ENCODE assay signal across 1 cellular context in the genomic region with DNA sequence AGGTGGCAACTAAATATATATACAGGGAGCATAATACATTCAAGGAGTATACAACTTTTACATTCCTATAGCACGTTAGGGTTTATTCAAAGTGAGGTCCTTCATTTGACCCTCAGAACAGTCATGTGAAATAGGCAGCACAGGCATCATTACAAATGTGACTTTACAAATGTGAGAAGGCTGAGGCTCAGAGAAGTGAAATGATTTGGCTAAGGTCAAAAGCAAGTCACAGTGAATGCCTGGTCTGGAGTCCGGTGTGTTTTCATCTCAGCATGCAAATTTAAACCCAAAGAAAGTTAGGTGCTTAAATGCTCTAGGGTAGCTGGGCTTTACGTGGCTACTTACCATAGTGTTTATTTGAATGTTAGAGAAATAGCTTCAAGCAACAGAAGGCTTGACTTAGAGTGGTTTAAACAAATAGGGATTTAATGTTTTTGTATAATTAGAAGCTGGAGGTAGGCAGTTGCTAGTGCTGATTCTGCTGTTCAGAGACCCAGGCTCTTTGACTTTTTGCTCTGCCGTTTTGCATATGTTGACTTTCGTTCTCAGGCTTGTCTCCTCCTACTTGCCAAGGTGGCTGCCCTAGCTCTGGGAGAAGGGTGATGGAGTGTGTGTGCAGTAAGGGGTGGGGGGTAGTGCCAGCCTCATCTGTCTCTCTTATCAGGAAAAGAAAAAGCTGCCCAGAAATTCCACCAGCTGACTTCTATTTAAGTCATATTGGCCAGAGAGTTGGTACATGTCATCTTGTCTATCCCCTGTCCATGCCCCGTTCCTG.
TF ChIP-seq lines count a peak whose summit lies in the region.

No MANE protein-coding gene starts in this region.

TF ChIP-seq in IMR-90, 13 proteins besides CTCF, POLR2A, EP300 and RAD21 (continued from another document):
- no peak for TF ChIP-seq MAFK (IDR thresholded peaks at IDR 0.05; ENCODE audit: low read depth, low read length)
